1 cellular context compared by ENCODE assay signal in the genomic region with DNA sequence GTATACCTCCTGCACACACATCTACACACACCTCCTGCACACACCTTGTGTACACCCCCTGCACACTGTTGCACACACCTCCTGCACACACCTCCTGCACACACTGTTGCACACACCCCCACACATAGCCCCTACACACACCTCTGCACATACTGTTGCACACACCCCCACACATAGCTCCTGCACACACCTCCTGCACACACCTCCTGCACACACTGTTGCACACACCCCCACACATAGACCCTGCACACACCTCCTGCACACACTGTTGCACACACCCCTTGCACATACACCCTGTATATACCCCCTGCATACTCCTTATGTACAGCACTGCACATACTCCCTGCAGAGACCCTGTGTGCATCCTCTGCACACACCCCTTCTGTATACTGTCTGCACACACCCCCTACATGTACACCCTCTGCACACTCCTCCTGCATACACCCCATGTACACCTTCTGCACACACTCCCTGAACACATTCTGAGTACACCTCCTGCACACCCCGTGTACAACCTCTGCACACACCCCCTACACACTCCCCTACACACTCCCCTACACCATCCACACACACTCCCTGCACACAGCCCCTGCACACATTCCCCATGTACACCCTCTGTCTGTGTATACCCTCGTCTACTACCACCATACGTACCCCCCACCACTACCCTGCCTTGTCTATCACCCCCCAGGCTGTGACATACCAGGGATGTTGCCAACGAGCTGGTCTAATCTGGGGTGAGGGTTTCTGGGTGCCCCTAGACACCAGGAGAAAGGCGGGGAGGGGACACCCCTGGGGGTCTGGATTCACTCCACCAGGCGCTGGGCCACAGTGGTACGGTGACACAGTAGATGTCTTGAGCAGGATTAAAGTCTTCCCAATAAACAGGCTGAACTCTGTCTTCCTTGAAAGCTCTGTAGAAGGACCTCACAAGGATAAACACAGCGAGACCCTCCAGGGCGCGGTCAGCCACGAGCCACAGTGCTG.
TF ChIP-seq lines count a peak whose summit lies in the region.

No MANE protein-coding gene starts in this region.

TF ChIP-seq in endothelial cell of umbilical vein, 7 proteins besides CTCF, POLR2A, EP300 and RAD21 (continued from another document):
- TF ChIP-seq EZH2 (IDR thresholded peaks at IDR 0.05; ENCODE audit: borderline replicate concordance, low read depth, low read length, severe bottlenecking) (no peak), MYC (IDR thresholded peaks at IDR 0.05; ENCODE audit: low read depth, low read length) (no peak), MAX (IDR thresholded peaks at IDR 0.05; ENCODE audit: insufficient read depth, insufficient read length) (no peak), FOS (IDR thresholded peaks at IDR 0.05; ENCODE audit: borderline replicate concordance, insufficient read depth, low read length) (no peak)
